In the genomic region with DNA sequence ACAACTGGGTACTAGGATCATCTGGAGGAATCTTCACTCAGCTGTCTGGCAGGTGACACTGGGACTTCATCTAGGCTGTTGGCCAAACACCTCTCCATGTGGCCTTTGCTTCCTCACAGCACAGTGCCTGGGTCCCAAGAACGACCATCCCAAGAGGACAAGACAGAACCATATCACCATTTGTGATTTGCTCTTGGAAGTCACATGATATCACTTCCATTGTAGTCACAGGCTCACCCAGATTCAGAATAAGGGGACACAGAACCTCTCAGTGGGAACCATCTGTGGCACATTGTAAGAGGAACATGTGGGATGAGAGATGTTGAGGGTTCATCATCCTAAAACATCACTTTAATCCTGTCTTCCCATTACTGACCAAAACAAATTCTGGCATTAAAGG, we compare ENCODE assay signal across 12 cellular contexts. TPM values are rescaled to one million over a fixed set of nuclear protein-coding genes. Genes with fewer than 3 reads are reported as not detected.
"Had no signal": no experiment of that assay in that cellular context is flagged by ENCODE, and none has a peak within 500 bp of the region (broad histone marks: within the 10 kb centered on the region; RNA-seq: fewer than 3 reads in every experiment).

No MANE protein-coding gene starts in this region.

- H3K9ac ChIP-seq: SK-N-SH had no signal

- H3K9me3 ChIP-seq: body of pancreas, ovary, SK-N-SH, upper lobe of right lung had no signal

- DNase-seq: amniotic stem cell; body of pancreas; cerebellar nuclear complex; endodermal cell; SK-N-SH; stimulated activated CD4-positive, alpha-beta T cell treated with anti-CD3 and anti-CD28 coated beads, Interleukin-4, amount 100 ng/mL, for 24 hours; upper lobe of right lung had no signal

- H3K27me3 ChIP-seq: body of pancreas, ovary, upper lobe of right lung had no signal

- H3K4me2 ChIP-seq: SK-N-SH had no signal

- H3K27ac ChIP-seq: body of pancreas, ovary, upper lobe of right lung had no signal

- H3K36me3 ChIP-seq: ovary had no signal

- H3K9me3 Mint-ChIP-seq: endodermal cell; stimulated activated naive CD8-positive, alpha-beta T cell treated with anti-CD3 and anti-CD28 coated beads, Interleukin-15, Interleukin-2, amounts not matched to agents 100 ng/mL and 50 ng/mL, for 24 hours; T-helper 1 cell treated with Interleukin-12 subunit alpha and Interleukin-12 subunit beta and Interleukin-4 antibody, amounts not matched to agents 30 μg/mL and 1 μg/mL, for 36 hours had no signal

- H3K4me3 Mint-ChIP-seq: endodermal cell had no signal

- H3K27me3 Mint-ChIP-seq: stimulated activated naive CD8-positive, alpha-beta T cell treated with anti-CD3 and anti-CD28 coated beads, Interleukin-15, Interleukin-2, amounts not matched to agents 100 ng/mL and 50 ng/mL, for 24 hours had no signal

- H3K27ac Mint-ChIP-seq: endodermal cell had no signal

- ATAC-seq: activated naive CD4-positive, alpha-beta T cell treated with anti-CD3 and anti-CD28 coated beads, Interleukin-2, amount 50 U/mL, for 72 hours; body of pancreas; upper lobe of right lung had no signal

- H3K4me3 ChIP-seq: body of pancreas, ovary, upper lobe of right lung had no signal

RNA-seq across cellular contexts. Expression of a gene that starts 31.0 kb away (rescaled TPM):
- polyA plus RNA-seq: neural cell had no signal
